ENCODE assay signal across 29 cellular contexts in the genomic region with DNA sequence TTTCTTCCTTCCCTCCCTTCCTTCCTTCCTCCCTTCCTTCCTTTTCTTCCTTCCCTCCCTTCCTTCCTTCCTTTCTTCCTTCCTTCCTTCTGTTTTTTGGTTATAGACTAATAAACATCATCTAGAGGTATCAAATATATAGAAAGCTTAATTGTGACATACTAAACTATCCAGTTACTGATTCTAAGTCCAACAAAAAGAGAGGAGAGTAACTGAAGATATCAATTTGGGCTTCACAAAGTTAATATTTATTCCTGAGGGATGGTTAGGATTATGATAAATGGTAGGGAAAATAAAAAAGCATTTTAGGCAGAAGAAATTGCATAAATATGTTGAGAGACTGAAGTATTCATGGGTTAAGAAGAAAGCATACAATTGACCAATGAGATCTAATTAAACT. TPM values are rescaled to one million over a fixed set of nuclear protein-coding genes. Genes with fewer than 3 reads are reported as not detected.
"Had no signal": no experiment of that assay in that cellular context is flagged by ENCODE, and none has a peak within 500 bp of the region (broad histone marks: within the 10 kb centered on the region; RNA-seq: fewer than 3 reads in every experiment).

No MANE protein-coding gene starts in this region.

- DNase-seq: stimulated activated CD4-positive, alpha-beta T cell treated with anti-CD3 and anti-CD28 coated beads, Interleukin-2, amount 100 ng/mL, for 48 hours; stimulated activated CD4-positive, alpha-beta T cell treated with anti-CD3 and anti-CD28 coated beads, Interleukin-4, amount 100 ng/mL, for 1 hour; stimulated activated CD4-positive, alpha-beta T cell treated with anti-CD3 and anti-CD28 coated beads, Interleukin-4, amount 100 ng/mL, for 24 hours; stimulated activated CD4-positive, alpha-beta T cell treated with anti-CD3 and anti-CD28 coated beads, Interleukin-4, amount 100 ng/mL, for 4 hours; stimulated activated CD8-positive, alpha-beta memory T cell treated with anti-CD3 and anti-CD28 coated beads, Interleukin-4, amount 100 ng/mL, for 48 hours; stimulated activated naive B cell treated with anti-CD40 and anti-IgM and Interleukin-4, amounts not matched to agents 10 μg/mL and 1 μg/mL and 100 μg/mL, for 72 hours; stimulated activated naive CD4-positive, alpha-beta T cell; stimulated activated naive CD4-positive, alpha-beta T cell treated with Interleukin-2 at 50 U/mL for 16 hours; stimulated activated naive CD8-positive, alpha-beta T cell treated with anti-CD3 and anti-CD28 coated beads, Interleukin-15, amount 100 ng/mL, for 72 hours; stimulated activated naive CD8-positive, alpha-beta T cell treated with anti-CD3 and anti-CD28 coated beads, Interleukin-15, Interleukin-2, amounts not matched to agents 100 U/mL and 50 U/mL, for 24 hours; stomach; substantia nigra; testis; thyroid gland; tibial artery; transverse colon; trophoblast cell; upper lobe of left lung; upper lobe of right lung; uterus had no signal

- H3K36me3 Mint-ChIP-seq: stimulated activated effector memory CD8-positive, alpha-beta T cell treated with anti-CD3 and anti-CD28 coated beads, Interleukin-12 subunit alpha, Interleukin-12 subunit beta, amount 100 ng/mL, for 72 hours; stimulated activated memory B cell treated with anti-CD40 and anti-IgM and Interleukin-4, amounts not matched to agents 10 μg/mL and 1 μg/mL and 100 μg/mL, for 72 hours; stimulated activated naive B cell treated with anti-CD40 and anti-IgM and Interleukin-4, amounts not matched to agents 10 μg/mL and 1 μg/mL and 100 μg/mL, for 72 hours; type B pancreatic cell had no signal

- H3K4me3 Mint-ChIP-seq: stimulated activated effector memory CD8-positive, alpha-beta T cell treated with anti-CD3 and anti-CD28 coated beads, Interleukin-12 subunit alpha, Interleukin-12 subunit beta, amount 100 ng/mL, for 72 hours; stimulated activated memory B cell treated with anti-CD40 and anti-IgM and Interleukin-4, amounts not matched to agents 10 μg/mL and 1 μg/mL and 100 μg/mL, for 72 hours; stimulated activated naive B cell treated with anti-CD40 and anti-IgM and Interleukin-4, amounts not matched to agents 10 μg/mL and 1 μg/mL and 100 μg/mL, for 72 hours; stimulated activated naive CD8-positive, alpha-beta T cell treated with anti-CD3 and anti-CD28 coated beads, Interleukin-15, amount 100 ng/mL, for 72 hours; stimulated activated naive CD8-positive, alpha-beta T cell treated with anti-CD3 and anti-CD28 coated beads, Interleukin-15, Interleukin-2, amounts not matched to agents 100 ng/mL and 50 ng/mL, for 24 hours; type B pancreatic cell had no signal

- H3K4me1 ChIP-seq: stomach, testis, tibial nerve, transverse colon, upper lobe of left lung, upper lobe of right lung, vagina had no signal

- H3K9me3 ChIP-seq: stomach, suprapubic skin, testis, thoracic aorta, thyroid gland, tibial artery, tibial nerve, transverse colon, upper lobe of left lung, upper lobe of right lung, uterus, vagina had no signal

- H3K36me3 ChIP-seq: stomach, suprapubic skin, thoracic aorta, thyroid gland, tibial artery, tibial nerve, transverse colon, upper lobe of left lung, upper lobe of right lung, uterus, vagina had no signal

- H3K27ac ChIP-seq: stomach, suprapubic skin, testis, thoracic aorta, thyroid gland, tibial artery, tibial nerve, transverse colon, upper lobe of left lung, upper lobe of right lung, vagina had no signal

- H3K27me3 Mint-ChIP-seq: stimulated activated memory B cell treated with anti-CD40 and anti-IgM and Interleukin-4, amounts not matched to agents 10 μg/mL and 1 μg/mL and 100 μg/mL, for 72 hours; stimulated activated naive B cell treated with anti-CD40 and anti-IgM and Interleukin-4, amounts not matched to agents 10 μg/mL and 1 μg/mL and 100 μg/mL, for 72 hours; type B pancreatic cell had no signal

- H3K4me1 Mint-ChIP-seq: stimulated activated effector memory CD8-positive, alpha-beta T cell treated with anti-CD3 and anti-CD28 coated beads, Interleukin-12 subunit alpha, Interleukin-12 subunit beta, amount 100 ng/mL, for 72 hours; stimulated activated memory B cell treated with anti-CD40 and anti-IgM and Interleukin-4, amounts not matched to agents 10 μg/mL and 1 μg/mL and 100 μg/mL, for 72 hours; stimulated activated naive B cell treated with anti-CD40 and anti-IgM and Interleukin-4, amounts not matched to agents 10 μg/mL and 1 μg/mL and 100 μg/mL, for 72 hours; stimulated activated naive CD8-positive, alpha-beta T cell treated with anti-CD3 and anti-CD28 coated beads, Interleukin-15, amount 100 ng/mL, for 72 hours had no signal

- H3K27me3 ChIP-seq: stomach, suprapubic skin, testis, thyroid gland, tibial artery, tibial nerve, transverse colon, upper lobe of left lung, upper lobe of right lung, uterus, vagina had no signal

- FAIRE-seq: urothelium cell line had no signal

- ATAC-seq: stimulated activated effector memory CD8-positive, alpha-beta T cell treated with anti-CD3 and anti-CD28 coated beads, Interleukin-12 subunit alpha, Interleukin-12 subunit beta, amount 100 ng/mL, for 72 hours; stimulated activated memory B cell treated with anti-CD40 and anti-IgM and Interleukin-4, amounts not matched to agents 10 μg/mL and 1 μg/mL and 100 μg/mL, for 72 hours; stimulated activated naive B cell treated with anti-CD40 and anti-IgM and Interleukin-4, amounts not matched to agents 10 μg/mL and 1 μg/mL and 100 μg/mL, for 72 hours; stimulated activated naive CD8-positive, alpha-beta T cell treated with anti-CD3 and anti-CD28 coated beads, Interleukin-15, amount 100 ng/mL, for 72 hours; stimulated activated naive CD8-positive, alpha-beta T cell treated with anti-CD3 and anti-CD28 coated beads, Interleukin-15, Interleukin-2, amounts not matched to agents 100 U/mL and 50 U/mL, for 24 hours; upper lobe of right lung had no signal

- H3K4me3 ChIP-seq: stomach, suprapubic skin, testis, thoracic aorta, thyroid gland, tibial artery, tibial nerve, transverse colon, upper lobe of left lung, upper lobe of right lung, uterus, vagina had no signal

- H3K9me3 Mint-ChIP-seq: stimulated activated effector memory CD8-positive, alpha-beta T cell treated with anti-CD3 and anti-CD28 coated beads, Interleukin-12 subunit alpha, Interleukin-12 subunit beta, amount 100 ng/mL, for 72 hours; stimulated activated naive B cell treated with anti-CD40 and anti-IgM and Interleukin-4, amounts not matched to agents 10 μg/mL and 1 μg/mL and 100 μg/mL, for 72 hours; stimulated activated naive CD8-positive, alpha-beta T cell treated with anti-CD3 and anti-CD28 coated beads, Interleukin-15, amount 100 ng/mL, for 72 hours; stimulated activated naive CD8-positive, alpha-beta T cell treated with anti-CD3 and anti-CD28 coated beads, Interleukin-15, Interleukin-2, amounts not matched to agents 100 ng/mL and 50 ng/mL, for 24 hours; type B pancreatic cell had no signal

- H3K27ac Mint-ChIP-seq: stimulated activated effector memory CD8-positive, alpha-beta T cell treated with anti-CD3 and anti-CD28 coated beads, Interleukin-12 subunit alpha, Interleukin-12 subunit beta, amount 100 ng/mL, for 72 hours; stimulated activated memory B cell treated with anti-CD40 and anti-IgM and Interleukin-4, amounts not matched to agents 10 μg/mL and 1 μg/mL and 100 μg/mL, for 72 hours; stimulated activated naive B cell treated with anti-CD40 and anti-IgM and Interleukin-4, amounts not matched to agents 10 μg/mL and 1 μg/mL and 100 μg/mL, for 72 hours; stimulated activated naive CD8-positive, alpha-beta T cell treated with anti-CD3 and anti-CD28 coated beads, Interleukin-15, amount 100 ng/mL, for 72 hours; stimulated activated naive CD8-positive, alpha-beta T cell treated with anti-CD3 and anti-CD28 coated beads, Interleukin-15, Interleukin-2, amounts not matched to agents 100 ng/mL and 50 ng/mL, for 24 hours; type B pancreatic cell had no signal

RNA-seq across cellular contexts. Expression of a gene that starts 7.8 kb away (rescaled TPM):
- total RNA-seq: thoracic aorta, transverse colon had no signal
